Comparison of ENCODE assay signal across 8 cellular contexts in genomic region chr13:51643882-51644281, GRCh38. TPM values are rescaled to one million over a fixed set of nuclear protein-coding genes. Genes with fewer than 3 reads are reported as not detected.
DNase-seq lines count a peak whose midpoint lies in the region; ATAC-seq and TF ChIP-seq lines count a peak whose summit lies in the region.

No MANE protein-coding gene starts in this region.

- WGBS in SK-N-SH (ENCODE audit: low lambda C conversion rate) = 20% methylated on average over 1 of the region's 1 CpG

- no peak for TF ChIP-seq RAD21 in SK-N-SH (IDR thresholded peaks at IDR 0.05; ENCODE audit: low read length)

- H3K4me1 Mint-ChIP-seq in type B pancreatic cell (ENCODE audit: unreplicated experiment) = peaks cover 38% of the 10 kb centered on the region

- TF ChIP-seq EP300 in SK-N-SH (IDR thresholded peaks at IDR 0.05; ENCODE audit: borderline replicate concordance in 1 of 2, low read depth in 1 of 2, low read length in 1 of 2) = peak in 1 of 2 experiments; percentile 83; a peak in 1 of 4 replicates

- POLR2A ChIA-PET in SK-N-SH (lab: Yijun Ruan, JAX) = no interaction called here

- no peak for TF ChIP-seq CTCF in SK-N-SH (IDR thresholded peaks at IDR 0.05)
- TF ChIP-seq CTCF in fibroblast of pulmonary artery (IDR thresholded peaks at IDR 0.05; ENCODE audit: low read length, missing control alignments) = no peak
- TF ChIP-seq CTCF in type B pancreatic cell (conservative IDR thresholded peaks at IDR 0.05) = no peak
- TF ChIP-seq CTCF in GM13977 (IDR thresholded peaks at IDR 0.05; ENCODE audit: extremely low read depth, insufficient read depth, missing control alignments) = no peak
- TF ChIP-seq CTCF in left ventricle myocardium inferior (IDR thresholded peaks at IDR 0.05; ENCODE audit: borderline replicate concordance) = no peak

- no peaks in the 10 kb centered on the region for H3K9me2 ChIP-seq in SK-N-SH

- peak overlapping the region; percentile 6 for H3K27ac Mint-ChIP-seq in type B pancreatic cell

- peak overlapping the region; percentile 64 for H3K9ac ChIP-seq in SK-N-SH

- H3K9me3 Mint-ChIP-seq in type B pancreatic cell = no peaks in the 10 kb centered on the region

- DNase-seq in left ventricle myocardium superior = no peak
- no peak for DNase-seq in cardiac septum (ENCODE audit: low spot score)
- no peak for DNase-seq in SK-N-SH
- peak; percentile 93 for DNase-seq in fibroblast of pulmonary artery (ENCODE audit: low read depth)
- DNase-seq in type B pancreatic cell (ENCODE audit: extremely low spot score, unreplicated experiment) = no peak
- DNase-seq in GM13977 (ENCODE audit: low spot score) = no peak
- no peak for DNase-seq in left ventricle myocardium inferior

- H3K36me3 Mint-ChIP-seq in type B pancreatic cell = peaks cover 4% of the 10 kb centered on the region

- H2AFZ ChIP-seq in SK-N-SH (ENCODE audit: low read depth) = no peak overlapping the region

- H3K36me3 ChIP-seq in SK-N-SH (replicated peaks in 1 of 2; ENCODE audit: control insufficient read depth in 1 of 2, insufficient read depth in 2 of 2, low read length in 1 of 2) = no peaks in the 10 kb centered on the region
- no peaks in the 10 kb centered on the region for H3K36me3 ChIP-seq in left ventricle myocardium inferior

- CTCF ChIA-PET in SK-N-SH (lab: Yijun Ruan, JAX) = no interaction called here

- peaks cover 28% of the 10 kb centered on the region for H3F3A ChIP-seq in SK-N-SH (replicated peaks; ENCODE audit: insufficient read depth)

- H3K79me2 ChIP-seq in SK-N-SH (ENCODE audit: insufficient read depth) = peaks cover 78% of the 10 kb centered on the region

- no peak overlapping the region for H3K4me3 Mint-ChIP-seq in type B pancreatic cell

- no peaks in the 10 kb centered on the region for H3K9me3 ChIP-seq in SK-N-SH
- no peaks in the 10 kb centered on the region for H3K9me3 ChIP-seq in left ventricle myocardium inferior (replicated peaks)

- H3K4me3 ChIP-seq in SK-N-SH (ENCODE audit: low read depth in 2 of 2, low read length in 1 of 2) (peak overlapping the region; percentile 12 to 29; a peak in 2 of 4 replicates), fibroblast of pulmonary artery (replicated peaks; ENCODE audit: low read depth, low read length) (peak overlapping the region; percentile 14), left ventricle myocardium inferior (no peak overlapping the region)

- H3K27me3 ChIP-seq in SK-N-SH (ENCODE audit: insufficient read depth) = no peaks in the 10 kb centered on the region
- H3K27me3 ChIP-seq in left ventricle myocardium inferior (ENCODE audit: low read depth) = no peaks in the 10 kb centered on the region

- ATAC-seq in left ventricle myocardium superior = peak; percentile 38
- no peak for ATAC-seq in HG02938 (IDR thresholded peaks at IDR 0.05; ENCODE audit: unreplicated experiment)

- H3K4me1 ChIP-seq in SK-N-SH (ENCODE audit: control insufficient read depth in 1 of 2, insufficient read depth in 2 of 2, low read depth in 1 of 2, low read length in 1 of 2) (peaks cover 18 to 46% of the 10 kb centered on the region in 2 experiments), left ventricle myocardium inferior (peaks cover 55% of the 10 kb centered on the region)

- H4K20me1 ChIP-seq in SK-N-SH (ENCODE audit: insufficient read depth) = peaks cover 11% of the 10 kb centered on the region; the same call in 1 of the 2 replicates

- intact Hi-C loops in left ventricle myocardium superior (cut with micrococcal nuclease) (no loop called here), cardiac septum (cut with DNase I) (no loop called here), left ventricle myocardium inferior (cut with micrococcal nuclease) (no loop called here)

- H3K27me3 Mint-ChIP-seq in type B pancreatic cell = no peaks in the 10 kb centered on the region

- in situ Hi-C loops in GM13977 (cut with MboI; ENCODE audit: low pct_unique_long_range_greater_than_20kb, low sequenced_read_pairs, unreplicated experiment) = no loop called here

- H3K27ac ChIP-seq in SK-N-SH (ENCODE audit: low read depth in 2 of 2, low read length in 1 of 2) (peak overlapping the region; percentile 90 to 96; a peak in 3 of 4 replicates), left ventricle myocardium inferior (replicated peaks) (no peak overlapping the region)

- peak overlapping the region; percentile 72 for H3K4me2 ChIP-seq in SK-N-SH

TF ChIP-seq in SK-N-SH, 30 proteins besides CTCF, POLR2A, EP300 and RAD21 (continues in another document):
- TF ChIP-seq FOSL2 (IDR thresholded peaks at IDR 0.05; ENCODE audit: borderline replicate concordance, low read depth) (peak; percentile 75; the same call in 1 of the 2 replicates), EZH2phosphoT487 (IDR thresholded peaks at IDR 0.05; ENCODE audit: borderline replicate concordance, low read depth) (no peak), GATA2 (CRISPR knock-in tag; IDR thresholded peaks at IDR 0.05) (no peak), SIN3A (IDR thresholded peaks at IDR 0.05; ENCODE audit: borderline replicate concordance, low read depth, low read length) (peak; percentile 54; the same call in 1 of the 2 replicates), TAF1 (IDR thresholded peaks at IDR 0.05; ENCODE audit: borderline replicate concordance, low read depth, low read length) (no peak), GABPA (IDR thresholded peaks at IDR 0.05; ENCODE audit: low read depth) (no peak), RXRA (IDR thresholded peaks at IDR 0.05; ENCODE audit: borderline replicate concordance, low read depth) (peak; percentile 62; the same call in 1 of the 2 replicates), RCOR1 (IDR thresholded peaks at IDR 0.05; ENCODE audit: low read length) (no peak), MXI1 (IDR thresholded peaks at IDR 0.05; ENCODE audit: low read depth, low read length) (no peak), RFX5 (IDR thresholded peaks at IDR 0.05; ENCODE audit: low read length) (no peak), FOXM1 (IDR thresholded peaks at IDR 0.05; ENCODE audit: low read depth) (no peak), TEAD4 (IDR thresholded peaks at IDR 0.05; ENCODE audit: borderline replicate concordance, insufficient read depth) (peak; percentile 81; the same call in 1 of the 2 replicates), MEF2A (IDR thresholded peaks at IDR 0.05; ENCODE audit: borderline replicate concordance, low read depth) (no peak), YY1 (IDR thresholded peaks at IDR 0.05; ENCODE audit: low read depth) (no peak), TCF12 (IDR thresholded peaks at IDR 0.05) (peak; percentile 88), NRF1 (IDR thresholded peaks at IDR 0.05; ENCODE audit: low read depth, low read length) (no peak), POLR2AphosphoS5 (IDR thresholded peaks at IDR 0.05; ENCODE audit: low read depth, low read length) (peak; percentile 32; the same call in 1 of the 2 replicates)
- TF ChIP-seq, protein P1, sequence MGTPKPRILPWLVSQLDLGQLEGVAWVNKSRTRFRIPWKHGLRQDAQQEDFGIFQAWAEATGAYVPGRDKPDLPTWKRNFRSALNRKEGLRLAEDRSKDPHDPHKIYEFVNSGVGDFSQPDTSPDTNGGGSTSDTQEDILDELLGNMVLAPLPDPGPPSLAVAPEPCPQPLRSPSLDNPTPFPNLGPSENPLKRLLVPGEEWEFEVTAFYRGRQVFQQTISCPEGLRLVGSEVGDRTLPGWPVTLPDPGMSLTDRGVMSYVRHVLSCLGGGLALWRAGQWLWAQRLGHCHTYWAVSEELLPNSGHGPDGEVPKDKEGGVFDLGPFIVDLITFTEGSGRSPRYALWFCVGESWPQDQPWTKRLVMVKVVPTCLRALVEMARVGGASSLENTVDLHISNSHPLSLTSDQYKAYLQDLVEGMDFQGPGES (IDR thresholded peaks at IDR 0.05; ENCODE audit: low read depth, low read length) = no peak
- TF ChIP-seq, protein P2, sequence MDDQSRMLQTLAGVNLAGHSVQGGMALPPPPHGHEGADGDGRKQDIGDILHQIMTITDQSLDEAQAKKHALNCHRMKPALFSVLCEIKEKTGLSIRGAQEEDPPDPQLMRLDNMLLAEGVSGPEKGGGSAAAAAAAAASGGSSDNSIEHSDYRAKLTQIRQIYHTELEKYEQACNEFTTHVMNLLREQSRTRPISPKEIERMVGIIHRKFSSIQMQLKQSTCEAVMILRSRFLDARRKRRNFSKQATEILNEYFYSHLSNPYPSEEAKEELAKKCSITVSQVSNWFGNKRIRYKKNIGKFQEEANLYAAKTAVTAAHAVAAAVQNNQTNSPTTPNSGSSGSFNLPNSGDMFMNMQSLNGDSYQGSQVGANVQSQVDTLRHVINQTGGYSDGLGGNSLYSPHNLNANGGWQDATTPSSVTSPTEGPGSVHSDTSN (IDR thresholded peaks at IDR 0.05) = peak; percentile 74
- TF ChIP-seq, protein P3, sequence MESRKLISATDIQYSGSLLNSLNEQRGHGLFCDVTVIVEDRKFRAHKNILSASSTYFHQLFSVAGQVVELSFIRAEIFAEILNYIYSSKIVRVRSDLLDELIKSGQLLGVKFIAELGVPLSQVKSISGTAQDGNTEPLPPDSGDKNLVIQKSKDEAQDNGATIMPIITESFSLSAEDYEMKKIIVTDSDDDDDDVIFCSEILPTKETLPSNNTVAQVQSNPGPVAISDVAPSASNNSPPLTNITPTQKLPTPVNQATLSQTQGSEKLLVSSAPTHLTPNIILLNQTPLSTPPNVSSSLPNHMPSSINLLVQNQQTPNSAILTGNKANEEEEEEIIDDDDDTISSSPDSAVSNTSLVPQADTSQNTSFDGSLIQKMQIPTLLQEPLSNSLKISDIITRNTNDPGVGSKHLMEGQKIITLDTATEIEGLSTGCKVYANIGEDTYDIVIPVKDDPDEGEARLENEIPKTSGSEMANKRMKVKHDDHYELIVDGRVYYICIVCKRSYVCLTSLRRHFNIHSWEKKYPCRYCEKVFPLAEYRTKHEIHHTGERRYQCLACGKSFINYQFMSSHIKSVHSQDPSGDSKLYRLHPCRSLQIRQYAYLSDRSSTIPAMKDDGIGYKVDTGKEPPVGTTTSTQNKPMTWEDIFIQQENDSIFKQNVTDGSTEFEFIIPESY (IDR thresholded peaks at IDR 0.05; ENCODE audit: borderline replicate concordance, low read depth) = peak; percentile 50; the same call in 1 of the 2 replicates
- TF ChIP-seq, protein P4, sequence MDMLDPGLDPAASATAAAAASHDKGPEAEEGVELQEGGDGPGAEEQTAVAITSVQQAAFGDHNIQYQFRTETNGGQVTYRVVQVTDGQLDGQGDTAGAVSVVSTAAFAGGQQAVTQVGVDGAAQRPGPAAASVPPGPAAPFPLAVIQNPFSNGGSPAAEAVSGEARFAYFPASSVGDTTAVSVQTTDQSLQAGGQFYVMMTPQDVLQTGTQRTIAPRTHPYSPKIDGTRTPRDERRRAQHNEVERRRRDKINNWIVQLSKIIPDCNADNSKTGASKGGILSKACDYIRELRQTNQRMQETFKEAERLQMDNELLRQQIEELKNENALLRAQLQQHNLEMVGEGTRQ (IDR thresholded peaks at IDR 0.05; ENCODE audit: borderline replicate concordance, low read depth, low read length) = no peak

RNA-seq across cellular contexts. Expression of gene WDFY2, which starts 59.6 kb away (rescaled TPM):
- total RNA-seq in left ventricle myocardium superior (4.9 TPM), cardiac septum (4.9 TPM), type B pancreatic cell (ENCODE audit: low replicate concordance) (17.5 and 20.3 TPM in 2 replicates), left ventricle myocardium inferior (4.5 TPM)
- polyA plus RNA-seq in SK-N-SH (2012; rRNA removed) = 4.1 and 5.4 TPM in 2 replicates
- 2.6 and 2.9 TPM in 2 replicates for polyA plus RNA-seq in SK-N-SH (2012; cell fraction: cytosol; rRNA removed)
- 15.1 and 20.4 TPM in 2 replicates for polyA plus RNA-seq in SK-N-SH (2012; cell fraction: nucleus; rRNA removed)
